In the genomic region with DNA sequence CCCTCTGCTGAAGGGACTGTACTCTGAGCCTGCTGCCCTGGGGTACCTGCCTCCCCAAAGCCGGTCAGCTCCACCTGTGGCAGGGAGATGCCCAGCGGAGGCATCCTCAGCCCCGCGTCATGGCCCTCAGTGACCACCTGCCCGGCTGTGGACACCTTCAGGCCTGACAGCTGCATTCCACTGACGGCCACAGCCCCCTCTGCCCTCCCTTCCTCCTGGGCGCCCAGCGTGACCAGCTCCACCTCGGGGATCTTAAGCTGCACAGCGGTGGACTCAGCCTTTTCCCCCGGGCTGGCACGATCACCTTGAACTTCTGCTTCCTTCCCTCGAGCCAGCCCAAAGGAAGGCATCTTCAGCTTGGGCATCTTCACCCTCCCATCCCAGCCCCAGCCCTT, we compare ENCODE assay signal across 22 cellular contexts. TPM values are rescaled to one million over a fixed set of nuclear protein-coding genes. Genes with fewer than 3 reads are reported as not detected.
DNase-seq lines count a peak whose midpoint lies in the region; FAIRE-seq and TF ChIP-seq lines count a peak whose summit lies in the region.
"Had no signal": no experiment of that assay in that cellular context is flagged by ENCODE, and none has a peak within 500 bp of the region (broad histone marks: within the 10 kb centered on the region; RNA-seq: fewer than 3 reads in every experiment).

No MANE protein-coding gene starts in this region.

- H3K18ac ChIP-seq in H1 (ENCODE audit: extremely low read depth, low read length) (no peak overlapping the region), mesenchymal stem cell (ENCODE audit: low read depth in 1 of 2, low read length in 2 of 2) (no peak overlapping the region)

- H4K20me1 ChIP-seq in H1 (replicated peaks in 1 of 2; ENCODE audit: control insufficient read depth in 1 of 2, insufficient read depth in 2 of 2, low read length in 2 of 2) (peaks cover 0 to 1% of the 10 kb centered on the region in 2 experiments), osteoblast (ENCODE audit: insufficient read depth, low read length) (no peaks in the 10 kb centered on the region)
- H4K20me1 ChIP-seq: BLaER1 had no signal

- no peak overlapping the region for H4K8ac ChIP-seq in H1 (ENCODE audit: extremely low read depth, insufficient read depth, low read length)
- no peak overlapping the region for H4K8ac ChIP-seq in mesenchymal stem cell (ENCODE audit: low read length)

- POLR2A ChIA-PET in H1 (lab: Charles Lee; ENCODE audit: partially characterized antibody) (interaction anchor here (0.8 to 5.4 kb wide), 5 partner anchors 9 to 31 kb away, joined by 3 to 24 read pairs (median 4); partner anchors contain the start of gene SERTAD1), GM10248 (lab: Yijun Ruan, JAX) (interaction anchor here (0.8 kb wide), 1 partner anchor 8 kb away, joined by 3 read pairs; no protein-coding TSS in a partner anchor)

- H3K56ac ChIP-seq in H1 (replicated peaks; ENCODE audit: insufficient read length, low read depth, low read length) = no peak overlapping the region

- peak overlapping the region; percentile 55; the same call in 1 of the 2 replicates for H2BK12ac ChIP-seq in H1 (ENCODE audit: low read depth, low read length)
- no peak overlapping the region for H2BK12ac ChIP-seq in mesenchymal stem cell (ENCODE audit: low read length in 2 of 2)

- H4K91ac ChIP-seq in H1 (replicated peaks; ENCODE audit: insufficient read length, low read length) (no peak overlapping the region), mesenchymal stem cell (ENCODE audit: low read length) (peak overlapping the region; percentile 9)

- no peak overlapping the region for H3K4me3 ChIP-seq in H7 (ENCODE audit: insufficient read depth, low read depth, low read length)
- H3K4me3 ChIP-seq in H1 (ENCODE audit: extremely low read depth in 1 of 4, insufficient read depth in 2 of 4, low read depth in 3 of 4, low read length in 4 of 4) = no peak overlapping the region
- no peak overlapping the region for H3K4me3 ChIP-seq in mesenchymal stem cell (ENCODE audit: insufficient read depth in 1 of 2, low read depth in 1 of 2, low read length in 2 of 2)
- H3K4me3 ChIP-seq in osteoblast (ENCODE audit: insufficient read depth, low read length) = no peak overlapping the region
- H3K4me3 ChIP-seq in coronary artery = no peak overlapping the region
- H3K4me3 ChIP-seq in SJCRH30 = no peak overlapping the region
- H3K4me3 ChIP-seq: BLaER1, GM23338 had no signal

- H3K23me2 ChIP-seq in H1 (ENCODE audit: low read depth, low read length) = peaks cover 3% of the 10 kb centered on the region; the same call in 1 of the 2 replicates

- H2AK5ac ChIP-seq in H1 (ENCODE audit: low read depth, low read length) (no peak overlapping the region), mesenchymal stem cell (ENCODE audit: low read length, severe bottlenecking) (no peak overlapping the region)

- H3K4me1 ChIP-seq in H1 (replicated peaks in 1 of 4; ENCODE audit: control insufficient read depth in 3 of 4, insufficient read depth in 4 of 4, low read length in 3 of 4) = peaks cover 0 to 7% (median 5%) of the 10 kb centered on the region in 4 experiments; a peak in 5 of 7 replicates
- H3K4me1 ChIP-seq in mesenchymal stem cell (ENCODE audit: control insufficient read depth, insufficient read depth, low read depth, low read length) = peaks cover 10% of the 10 kb centered on the region
- no peaks in the 10 kb centered on the region for H3K4me1 ChIP-seq in osteoblast (ENCODE audit: insufficient read depth, low read length)
- H3K4me1 ChIP-seq in SJCRH30 = no peaks in the 10 kb centered on the region

- H3K79me2 ChIP-seq in H1 (ENCODE audit: control insufficient read depth in 1 of 2, insufficient read depth in 2 of 2, low read length in 2 of 2) (no peaks in the 10 kb centered on the region), osteoblast (ENCODE audit: insufficient read depth, low read length) (no peaks in the 10 kb centered on the region)

- peaks cover 10% of the 10 kb centered on the region for H3K27me3 ChIP-seq in H7 (ENCODE audit: control insufficient read depth, insufficient read depth, low read length)
- peaks cover 0 to 8% (median 5%) of the 10 kb centered on the region in 4 experiments; a peak in 6 of 7 replicates for H3K27me3 ChIP-seq in H1 (replicated peaks in 1 of 4; ENCODE audit: control insufficient read depth in 3 of 4, extremely low read depth in 1 of 4, insufficient read depth in 3 of 4, low read length in 3 of 4)
- peaks cover 2 to 10% of the 10 kb centered on the region in 2 experiments for H3K27me3 ChIP-seq in mesenchymal stem cell (ENCODE audit: control insufficient read depth in 1 of 2, insufficient read depth in 1 of 2, low read length in 2 of 2)
- no peaks in the 10 kb centered on the region for H3K27me3 ChIP-seq in osteoblast (ENCODE audit: insufficient read depth, low read length)
- peaks cover 11% of the 10 kb centered on the region; the same call in 1 of the 2 replicates for H3K27me3 ChIP-seq in SJCRH30
- H3K27me3 ChIP-seq: BLaER1 had no signal

- 78% methylated on average over 11 of the region's 13 CpGs; no CpG with 5 or more reads in 1 of the 2 experiments for WGBS in H1 (ENCODE audit: extremely low coverage in 1 of 2, insufficient coverage in 1 of 2, insufficient read length in 1 of 2, insufficient replicate concordance in 2 of 2, low coverage in 1 of 2, low lambda C conversion rate in 2 of 2, missing lambda C conversion rate in 1 of 2), 2 experiments
- WGBS in mesenchymal stem cell = 85% methylated on average over 12 of the region's 13 CpGs

- peak; percentile 48 for DNase-seq in H7
- DNase-seq in H1 (ENCODE audit: low read depth in 1 of 2, low spot score in 2 of 2) = no peak
- no peak for DNase-seq in mesenchymal stem cell
- peak; percentile 64 for DNase-seq in osteoblast (ENCODE audit: insufficient read length, low spot score, missing footprints)
- DNase-seq in coronary artery (ENCODE audit: low spot score) = no peak
- no peak for DNase-seq in SJCRH30
- DNase-seq in DMS114 treated with DMSO at 0.1 percent for 48 hours (lab: John Stamatoyannopoulos, UW; ENCODE audit: unreplicated experiment) = no peak
- no peak for DNase-seq in GM10248 (ENCODE audit: extremely low spot score)
- DNase-seq: 8988T; Calu3; CD4-positive, alpha-beta memory T cell; DMS53; DND-41; EL; H9 had no signal

- no peak for TF ChIP-seq EP300 in H1 (IDR thresholded peaks at IDR 0.05; ENCODE audit: borderline replicate concordance in 1 of 2, low read depth in 2 of 2, low read length in 2 of 2)

- H3K23ac ChIP-seq in H1 (ENCODE audit: insufficient read length) (no peak overlapping the region), mesenchymal stem cell (ENCODE audit: low read length in 2 of 2) (no peak overlapping the region)

- FAIRE-seq in H1 (lab: Jason Lieb, UNC) = no peak
- FAIRE-seq: GM12891, GM19239, HepG2 had no signal

- H3K36me3 ChIP-seq in H7 (replicated peaks; ENCODE audit: control insufficient read depth, insufficient read depth, low read length) (no peaks in the 10 kb centered on the region), H1 (ENCODE audit: control insufficient read depth in 2 of 4, insufficient read depth in 4 of 4, low read length in 3 of 4) (no peaks in the 10 kb centered on the region), mesenchymal stem cell (ENCODE audit: control insufficient read depth in 1 of 2, insufficient read depth in 2 of 2, low read depth in 1 of 2, low read length in 2 of 2) (peaks cover 0 to 13% of the 10 kb centered on the region in 2 experiments), osteoblast (ENCODE audit: insufficient read depth, low read length) (no peaks in the 10 kb centered on the region), SJCRH30 (no peaks in the 10 kb centered on the region)

- CTCF ChIA-PET in H1 (lab: Charles Lee; ENCODE audit: partially characterized antibody) = interaction anchor here (0.5 to 1.6 kb wide), 10 partner anchors 9 to 189 kb away, joined by 3 to 7 read pairs (median 3); no protein-coding TSS in a partner anchor
- CTCF ChIA-PET in GM10248 (lab: Yijun Ruan, JAX) = interaction anchor here (1.6 kb wide), 1 partner anchor 70 kb away, joined by 6 read pairs; no protein-coding TSS in a partner anchor

- no peak overlapping the region for H4K5ac ChIP-seq in H1 (ENCODE audit: insufficient read length, low read depth, low read length)

- 0 out of 2 replicates have a peak overlapping the region, but pooled peaks have one; percentile 16 for H2BK15ac ChIP-seq in H1 (ENCODE audit: low read length)
- H2BK15ac ChIP-seq in mesenchymal stem cell (ENCODE audit: low read depth, poor library complexity, severe bottlenecking) = no peak overlapping the region

- no peak for TF ChIP-seq POLR2A in H1 (IDR thresholded peaks at IDR 0.05; ENCODE audit: control extremely low read depth in 1 of 2, low read depth in 2 of 2, low read length in 2 of 2)

- no peak overlapping the region; the same call in 1 of the 2 replicates for H2BK5ac ChIP-seq in H1 (ENCODE audit: low read depth, low read length)
- H2BK5ac ChIP-seq in mesenchymal stem cell (ENCODE audit: low read depth, low read length, poor library complexity, severe bottlenecking) = no peak overlapping the region

- H3K4ac ChIP-seq in H1 (replicated peaks; ENCODE audit: insufficient read length, low read depth, low read length) = no peak overlapping the region
- no peak overlapping the region for H3K4ac ChIP-seq in mesenchymal stem cell (ENCODE audit: low read depth in 1 of 2, low read length in 2 of 2)

- H2BK120ac ChIP-seq in H1 (replicated peaks; ENCODE audit: low read depth, low read length) (no peak overlapping the region), mesenchymal stem cell (ENCODE audit: low read depth, low read length) (no peak overlapping the region)

- H3K9me3 ChIP-seq in H1 (ENCODE audit: insufficient read depth in 2 of 2, low read depth in 1 of 2, low read length in 1 of 2) (no peaks in the 10 kb centered on the region), mesenchymal stem cell (ENCODE audit: control insufficient read depth, low read length) (no peaks in the 10 kb centered on the region), osteoblast (ENCODE audit: low read depth, low read length) (no peaks in the 10 kb centered on the region), SJCRH30 (replicated peaks) (no peaks in the 10 kb centered on the region)
- H3K9me3 ChIP-seq: BLaER1 had no signal

- H3K9ac ChIP-seq in H1 (replicated peaks in 1 of 4; ENCODE audit: extremely low read depth in 1 of 4, low read depth in 3 of 4, low read length in 3 of 4) (no peak overlapping the region), mesenchymal stem cell (ENCODE audit: low read length) (no peak overlapping the region)
- H3K9ac ChIP-seq: BLaER1 had no signal

- H3K4me2 ChIP-seq in H1 (ENCODE audit: insufficient read depth in 1 of 2, low read depth in 2 of 2, low read length in 2 of 2) = no peak overlapping the region
- H3K4me2 ChIP-seq in mesenchymal stem cell (ENCODE audit: low read length, poor library complexity, severe bottlenecking) = no peak overlapping the region
- H3K4me2 ChIP-seq in osteoblast (ENCODE audit: insufficient read depth, low read length) = no peak overlapping the region
- H3K4me2 ChIP-seq: BLaER1, GM23338 had no signal

- no peak for TF ChIP-seq RAD21 in H1 (IDR thresholded peaks at IDR 0.05 in 1 of 2, conservative IDR thresholded peaks at IDR 0.05 in 1 of 2; ENCODE audit: low read depth in 2 of 2, low read length in 2 of 2)

- TF ChIP-seq CTCF in H1 (IDR thresholded peaks at IDR 0.05; ENCODE audit: control extremely low read depth in 1 of 3, insufficient read depth in 1 of 3, low read depth in 1 of 3, low read length in 3 of 3) (no peak), osteoblast (IDR thresholded peaks at IDR 0.05; ENCODE audit: extremely low read depth, low read depth, low read length) (no peak), coronary artery (IDR thresholded peaks at IDR 0.05) (no peak), GM10248 (IDR thresholded peaks at IDR 0.05; ENCODE audit: control extremely low read depth, extremely low read depth, low read depth, missing control alignments) (no peak)

- H2BK20ac ChIP-seq in H1 (ENCODE audit: low read length) = no peak overlapping the region

- no peak overlapping the region for H3K14ac ChIP-seq in H1 (ENCODE audit: insufficient read length)
- H3K14ac ChIP-seq in mesenchymal stem cell (ENCODE audit: low read length in 2 of 2) = no peak overlapping the region

- H3K79me1 ChIP-seq in H1 (ENCODE audit: low read depth, low read length) (no peaks in the 10 kb centered on the region), mesenchymal stem cell (replicated peaks; ENCODE audit: low read length, poor library complexity, severe bottlenecking) (no peaks in the 10 kb centered on the region)

- H2AFZ ChIP-seq in H1 (ENCODE audit: low read length) = no peak overlapping the region
- no peak overlapping the region for H2AFZ ChIP-seq in mesenchymal stem cell (ENCODE audit: low read depth, low read length)
- no peak overlapping the region for H2AFZ ChIP-seq in osteoblast (ENCODE audit: low read length)
- H2AFZ ChIP-seq: GM23338 had no signal

- no peak overlapping the region for H3K27ac ChIP-seq in H1 (ENCODE audit: low read depth, low read length)
- H3K27ac ChIP-seq in mesenchymal stem cell (ENCODE audit: low read length, poor library complexity, severe bottlenecking) = no peak overlapping the region
- no peak overlapping the region for H3K27ac ChIP-seq in osteoblast (ENCODE audit: low read depth, low read length)
- H3K27ac ChIP-seq in coronary artery = no peak overlapping the region
- no peak overlapping the region for H3K27ac ChIP-seq in SJCRH30
- H3K27ac ChIP-seq: BLaER1 had no signal

RNA-seq across cellular contexts. Expression of gene HIPK4, which starts 4.8 kb away (rescaled TPM):
- 0.15 and 0.24 TPM in 2 replicates for total RNA-seq in H7 (2014; rRNA removed; shearing (Covaris generic))
- 0.15 and 0.29 TPM in 2 replicates for total RNA-seq in H1 (2021; fragmentation: NEBNext Ultra II Directional; extraction: Animal tissue kit (Norgen Biotek cat#: 25700))
- polyA plus RNA-seq in H1 (2011; rRNA removed) = 0.57 and 0.88 TPM in 2 replicates
- polyA plus RNA-seq in H1 (2011; cell fraction: cytosol; rRNA removed) = 0.70 TPM
- polyA plus RNA-seq in H1 (2011; cell fraction: nucleus; rRNA removed) = 0.66 TPM
- polyA plus RNA-seq in H1 (2012, experiment 1 of 2) = 0.31 to 0.48 TPM (median 0.34 TPM) in 4 replicates
- polyA plus RNA-seq in H1 (2012, experiment 2 of 2) = 0.16 TPM
- polyA plus RNA-seq in H1 (2013, experiment 1 of 2) = 0.18 TPM
- polyA plus RNA-seq in H1 (2013, experiment 2 of 2) = 0.26 TPM
- 0.09 and 0.37 TPM in 2 replicates for polyA minus RNA-seq in H1 (2011; rRNA and poly(A)+ RNA removed)
- polyA minus RNA-seq in H1 (2011; cell fraction: cytosol; rRNA and poly(A)+ RNA removed) = 0.44 TPM
- polyA minus RNA-seq in H1 (2011; cell fraction: nucleus; rRNA and poly(A)+ RNA removed) = 0.30 TPM
- 0.29 TPM for polyA plus RNA-seq in mesenchymal stem cell (2013, experiment 1 of 2)
- polyA plus RNA-seq in mesenchymal stem cell (2013, experiment 2 of 2) = 0.25 TPM
- 0.29 and 0.36 TPM in 2 replicates for total RNA-seq in osteoblast
- total RNA-seq in SJCRH30 (2014; rRNA removed; shearing (Covaris generic)) = 0.10 TPM in 1 of 2 replicates, not detected in the other
- total RNA-seq: CD4-positive, alpha-beta memory T cell; G401; HepG2 had no signal
- polyA plus RNA-seq: CD14-positive monocyte; CD4-positive, alpha-beta memory T cell had no signal

RNA-seq across cellular contexts. Expression of gene PRX, which starts 18.4 kb away (rescaled TPM):
- 5.0 and 10.7 TPM in 2 replicates for total RNA-seq in H7 (2014; rRNA removed; shearing (Covaris generic))
- total RNA-seq in H1 (2021; fragmentation: NEBNext Ultra II Directional; extraction: Animal tissue kit (Norgen Biotek cat#: 25700)) = 5.8 and 6.0 TPM in 2 replicates
- 2.8 and 3.8 TPM in 2 replicates for polyA plus RNA-seq in H1 (2011; rRNA removed)
- 5.0 TPM for polyA plus RNA-seq in H1 (2011; cell fraction: cytosol; rRNA removed)
- 5.2 TPM for polyA plus RNA-seq in H1 (2011; cell fraction: nucleus; rRNA removed)
- 5.4 to 9.9 TPM (median 8.0 TPM) in 4 replicates for polyA plus RNA-seq in H1 (2012, experiment 1 of 2)
- 4.6 TPM for polyA plus RNA-seq in H1 (2012, experiment 2 of 2)
- 2.8 TPM for polyA plus RNA-seq in H1 (2013, experiment 1 of 2)
- 2.9 TPM for polyA plus RNA-seq in H1 (2013, experiment 2 of 2)
- polyA minus RNA-seq in H1 (2011; rRNA and poly(A)+ RNA removed) = 1.9 and 2.1 TPM in 2 replicates
- polyA minus RNA-seq in H1 (2011; cell fraction: cytosol; rRNA and poly(A)+ RNA removed) = 1.7 TPM
- 4.2 TPM for polyA minus RNA-seq in H1 (2011; cell fraction: nucleus; rRNA and poly(A)+ RNA removed)
- polyA plus RNA-seq in mesenchymal stem cell (2013, experiment 1 of 2) = 2.1 TPM
- polyA plus RNA-seq in mesenchymal stem cell (2013, experiment 2 of 2) = 1.9 TPM
- total RNA-seq in osteoblast = 2.7 and 3.3 TPM in 2 replicates
- 2.9 and 4.0 TPM in 2 replicates for total RNA-seq in SJCRH30 (2014; rRNA removed; shearing (Covaris generic))

RNA-seq across cellular contexts. Expression of gene SERTAD1, which starts 31.0 kb away (rescaled TPM):
- total RNA-seq in H7 (2014; rRNA removed; shearing (Covaris generic)) = 3.7 and 4.4 TPM in 2 replicates
- 4.9 and 5.4 TPM in 2 replicates for total RNA-seq in H1 (2021; fragmentation: NEBNext Ultra II Directional; extraction: Animal tissue kit (Norgen Biotek cat#: 25700))
- 6.6 and 8.0 TPM in 2 replicates for polyA plus RNA-seq in H1 (2011; rRNA removed)
- polyA plus RNA-seq in H1 (2011; cell fraction: cytosol; rRNA removed) = 5.9 TPM
- polyA plus RNA-seq in H1 (2011; cell fraction: nucleus; rRNA removed) = 5.4 TPM
- polyA plus RNA-seq in H1 (2012, experiment 1 of 2) = 3.8 to 5.5 TPM (median 4.9 TPM) in 4 replicates
- 6.4 TPM for polyA plus RNA-seq in H1 (2012, experiment 2 of 2)
- 3.4 TPM for polyA plus RNA-seq in H1 (2013, experiment 1 of 2)
- 3.1 TPM for polyA plus RNA-seq in H1 (2013, experiment 2 of 2)
- polyA minus RNA-seq in H1 (2011; rRNA and poly(A)+ RNA removed) = 1.3 and 2.1 TPM in 2 replicates
- polyA minus RNA-seq in H1 (2011; cell fraction: cytosol; rRNA and poly(A)+ RNA removed) = 2.4 TPM
- polyA minus RNA-seq in H1 (2011; cell fraction: nucleus; rRNA and poly(A)+ RNA removed) = 2.6 TPM
- 11.7 TPM for polyA plus RNA-seq in mesenchymal stem cell (2013, experiment 1 of 2)
- polyA plus RNA-seq in mesenchymal stem cell (2013, experiment 2 of 2) = 12.3 TPM
- 15.2 and 15.3 TPM in 2 replicates for total RNA-seq in osteoblast
- total RNA-seq in SJCRH30 (2014; rRNA removed; shearing (Covaris generic)) = 4.4 and 5.3 TPM in 2 replicates

RNA-seq across cellular contexts. Expression of gene PLD3, which starts 46.3 kb away (rescaled TPM):
- 332 and 352 TPM in 2 replicates for total RNA-seq in H7 (2014; rRNA removed; shearing (Covaris generic))
- total RNA-seq in H1 (2021; fragmentation: NEBNext Ultra II Directional; extraction: Animal tissue kit (Norgen Biotek cat#: 25700)) = 180 and 189 TPM in 2 replicates
- 543 and 635 TPM in 2 replicates for polyA plus RNA-seq in H1 (2011; rRNA removed)
- 255 TPM for polyA plus RNA-seq in H1 (2011; cell fraction: cytosol; rRNA removed)
- 346 TPM for polyA plus RNA-seq in H1 (2011; cell fraction: nucleus; rRNA removed)
- 187 to 251 TPM (median 244 TPM) in 4 replicates for polyA plus RNA-seq in H1 (2012, experiment 1 of 2)
- 306 TPM for polyA plus RNA-seq in H1 (2012, experiment 2 of 2)
- polyA plus RNA-seq in H1 (2013, experiment 1 of 2) = 352 TPM
- polyA plus RNA-seq in H1 (2013, experiment 2 of 2) = 331 TPM
- polyA minus RNA-seq in H1 (2011; rRNA and poly(A)+ RNA removed) = 184 and 186 TPM in 2 replicates
- polyA minus RNA-seq in H1 (2011; cell fraction: cytosol; rRNA and poly(A)+ RNA removed) = 272 TPM
- polyA minus RNA-seq in H1 (2011; cell fraction: nucleus; rRNA and poly(A)+ RNA removed) = 145 TPM
- 586 TPM for polyA plus RNA-seq in mesenchymal stem cell (2013, experiment 1 of 2)
- polyA plus RNA-seq in mesenchymal stem cell (2013, experiment 2 of 2) = 580 TPM
- 136 and 239 TPM in 2 replicates for total RNA-seq in osteoblast
- 287 and 295 TPM in 2 replicates for total RNA-seq in SJCRH30 (2014; rRNA removed; shearing (Covaris generic))

RNA-seq across cellular contexts. Expression of gene C19orf47, which starts 46.6 kb away (rescaled TPM):
- total RNA-seq in H7 (2014; rRNA removed; shearing (Covaris generic)) = 8.2 and 11.8 TPM in 2 replicates
- total RNA-seq in H1 (2021; fragmentation: NEBNext Ultra II Directional; extraction: Animal tissue kit (Norgen Biotek cat#: 25700)) = 16.5 and 17.8 TPM in 2 replicates
- 27.3 and 32.8 TPM in 2 replicates for polyA plus RNA-seq in H1 (2011; rRNA removed)
- polyA plus RNA-seq in H1 (2011; cell fraction: cytosol; rRNA removed) = 16.0 TPM
- polyA plus RNA-seq in H1 (2011; cell fraction: nucleus; rRNA removed) = 23.0 TPM
- polyA plus RNA-seq in H1 (2012, experiment 1 of 2) = 8.9 to 15.0 TPM (median 14.5 TPM) in 4 replicates
- 13.7 TPM for polyA plus RNA-seq in H1 (2012, experiment 2 of 2)
- 14.2 TPM for polyA plus RNA-seq in H1 (2013, experiment 1 of 2)
- polyA plus RNA-seq in H1 (2013, experiment 2 of 2) = 13.8 TPM
- polyA minus RNA-seq in H1 (2011; rRNA and poly(A)+ RNA removed) = 29.3 and 33.2 TPM in 2 replicates
- polyA minus RNA-seq in H1 (2011; cell fraction: cytosol; rRNA and poly(A)+ RNA removed) = 18.6 TPM
- polyA minus RNA-seq in H1 (2011; cell fraction: nucleus; rRNA and poly(A)+ RNA removed) = 14.0 TPM
- polyA plus RNA-seq in mesenchymal stem cell (2013, experiment 1 of 2) = 12.7 TPM
- 12.8 TPM for polyA plus RNA-seq in mesenchymal stem cell (2013, experiment 2 of 2)
- 3.6 and 7.7 TPM in 2 replicates for total RNA-seq in osteoblast
- total RNA-seq in SJCRH30 (2014; rRNA removed; shearing (Covaris generic)) = 33.7 and 35.4 TPM in 2 replicates

Comparison
In these comparisons a context has a peak if more than half of its experiments do, and no peak if none do; other contexts are left out.
1. DNase-seq: peak in H7 (single experiment) and osteoblast (single experiment); none in H1 (0 of 2), mesenchymal stem cell (single experiment), coronary artery (single experiment), SJCRH30 (0 of 2), DMS114 treated with DMSO at 0.1 percent for 48 hours (single experiment) and GM10248 (single experiment).